Comparison of ENCODE assay signal across 8 cellular contexts in genomic region chr14:91946313-91947195, GRCh38. TPM values are rescaled to one million over a fixed set of nuclear protein-coding genes. Genes with fewer than 3 reads are reported as not detected.
DNase-seq lines count a peak whose midpoint lies in the region; ATAC-seq and TF ChIP-seq lines count a peak whose summit lies in the region.

No MANE protein-coding gene starts in this region.

- H3K27ac ChIP-seq in liver (ENCODE audit: low read depth in 1 of 2, low read length in 2 of 2): peak overlapping the region in 1 of 2 donors; percentile 29
- H3K27ac ChIP-seq in thymus (ENCODE audit: low read depth): no peak overlapping the region

- TF ChIP-seq CTCF in MCF 10A (IDR thresholded peaks at IDR 0.05; ENCODE audit: unreplicated experiment) (no peak), liver (IDR thresholded peaks at IDR 0.05; ENCODE audit: low read depth, low read length, missing input control) (no peak)

- H3K9me3 ChIP-seq in liver (ENCODE audit: control insufficient read depth in 4 of 4, low read length in 3 of 4): no peaks in the 10 kb centered on the region
- H3K9me3 ChIP-seq in thymus (ENCODE audit: control insufficient read depth): no peaks in the 10 kb centered on the region

- 59% methylated on average over 20 of the region's 20 CpGs for WGBS in liver
- WGBS in thymus: 73% methylated on average over 20 of the region's 20 CpGs

- peaks cover 0 to 4% (median 0%) of the 10 kb centered on the region in 4 donors for H3K27me3 ChIP-seq in liver (ENCODE audit: control insufficient read depth in 4 of 4, insufficient read depth in 4 of 4, low read length in 3 of 4)
- H3K27me3 ChIP-seq in thymus (ENCODE audit: control insufficient read depth, insufficient read depth): peaks cover 31% of the 10 kb centered on the region

- POLR2A ChIA-PET in activated CD4-positive, alpha-beta T cell treated with anti-CD3 and anti-CD28 coated beads for 36 hours (lab: Charles Lee): interaction anchor here (1.3 kb wide), 1 partner anchor 15 kb away, joined by 6 read pairs; no protein-coding TSS in a partner anchor
- POLR2A ChIA-PET in MCF 10A (lab: Yijun Ruan, JAX): interaction anchor here (0.6 kb wide), 2 partner anchors 18 to 44 kb away, joined by 3 read pairs; no protein-coding TSS in a partner anchor

- peaks cover 3 to 6% (median 5%) of the 10 kb centered on the region in 4 donors for H3K4me1 ChIP-seq in liver (ENCODE audit: control insufficient read depth in 4 of 4, insufficient read depth in 4 of 4, low read length in 3 of 4)
- H3K4me1 ChIP-seq in thymus (ENCODE audit: control insufficient read depth, insufficient read depth, low read length): peaks cover 9% of the 10 kb centered on the region

- peak overlapping the region; percentile 70 for H3K4me3 Mint-ChIP-seq in activated CD4-positive, alpha-beta T cell treated with anti-CD3 and anti-CD28 coated beads for 36 hours
- H3K4me3 Mint-ChIP-seq in MCF 10A (ENCODE audit: unreplicated experiment): peak overlapping the region; percentile 70

- no peaks in the 10 kb centered on the region for H3K36me3 Mint-ChIP-seq in activated CD4-positive, alpha-beta T cell treated with anti-CD3 and anti-CD28 coated beads for 36 hours (ENCODE audit: low read depth)
- H3K36me3 Mint-ChIP-seq in MCF 10A (ENCODE audit: insufficient read depth, unreplicated experiment): no peaks in the 10 kb centered on the region

- no peaks in the 10 kb centered on the region for H3K9me3 Mint-ChIP-seq in activated CD4-positive, alpha-beta T cell treated with anti-CD3 and anti-CD28 coated beads for 36 hours (ENCODE audit: low read depth)
- no peaks in the 10 kb centered on the region for H3K9me3 Mint-ChIP-seq in MCF 10A (ENCODE audit: unreplicated experiment)

- BruUV-seq in MCF 10A (replicated peaks; lab: Mats Ljungman, UMichigan): no TSS peak

- intact Hi-C loops in activated CD4-positive, alpha-beta T cell treated with anti-CD3 and anti-CD28 coated beads for 36 hours (cut with DNase I, micrococcal nuclease): loop anchor here (1.0 to 5.0 kb wide), 2 partner anchors 51 kb away; no protein-coding TSS in a partner anchor
- intact Hi-C loops in MCF 10A (cut with micrococcal nuclease): loop anchor here (5.0 kb wide), 1 partner anchor 51 kb away; no protein-coding TSS in a partner anchor

- no peak for DNase-seq in activated CD4-positive, alpha-beta T cell treated with anti-CD3 and anti-CD28 coated beads for 36 hours
- DNase-seq in activated CD4-positive, alpha-beta T cell treated with anti-CD3 and anti-CD28 coated beads for 48 hours: no peak
- DNase-seq in MCF 10A (ENCODE audit: unreplicated experiment): peak; percentile 6

- CTCF ChIA-PET in activated CD4-positive, alpha-beta T cell treated with anti-CD3 and anti-CD28 coated beads for 36 hours (lab: Charles Lee): interaction anchor here (0.6 to 1.9 kb wide), 6 partner anchors 9 to 328 kb away, joined by 3 to 6 read pairs (median 3); no protein-coding TSS in a partner anchor
- CTCF ChIA-PET in MCF 10A (lab: Yijun Ruan, JAX): interaction anchor here (0.6 to 1.2 kb wide), 4 partner anchors 22 to 697 kb away, joined by 3 to 7 read pairs (median 4); no protein-coding TSS in a partner anchor

- TF ChIP-seq RAD21 in liver (IDR thresholded peaks at IDR 0.05): no peak

- no peak for ATAC-seq in activated CD4-positive, alpha-beta T cell treated with anti-CD3 and anti-CD28 coated beads for 36 hours
- no peak for ATAC-seq in HG03342 (IDR thresholded peaks at IDR 0.05; ENCODE audit: unreplicated experiment)
- ATAC-seq in HG03196 (IDR thresholded peaks at IDR 0.05; ENCODE audit: unreplicated experiment): no peak
- ATAC-seq in HG03565 (IDR thresholded peaks at IDR 0.05; ENCODE audit: unreplicated experiment): no peak

- peak overlapping the region; percentile 69 for H3K27ac Mint-ChIP-seq in activated CD4-positive, alpha-beta T cell treated with anti-CD3 and anti-CD28 coated beads for 36 hours
- no peak overlapping the region for H3K27ac Mint-ChIP-seq in MCF 10A (ENCODE audit: low read depth, unreplicated experiment)

- peaks cover 10% of the 10 kb centered on the region for H3K4me1 Mint-ChIP-seq in activated CD4-positive, alpha-beta T cell treated with anti-CD3 and anti-CD28 coated beads for 36 hours
- H3K4me1 Mint-ChIP-seq in MCF 10A (ENCODE audit: insufficient read depth, unreplicated experiment): peaks cover 11% of the 10 kb centered on the region

- H3K36me3 ChIP-seq in liver (ENCODE audit: control insufficient read depth in 4 of 4, insufficient read depth in 3 of 4, low read depth in 1 of 4, low read length in 3 of 4) (no peaks in the 10 kb centered on the region), thymus (ENCODE audit: control insufficient read depth, insufficient read depth) (no peaks in the 10 kb centered on the region)

- H3K27me3 Mint-ChIP-seq in activated CD4-positive, alpha-beta T cell treated with anti-CD3 and anti-CD28 coated beads for 36 hours: peaks cover 29% of the 10 kb centered on the region
- H3K27me3 Mint-ChIP-seq in MCF 10A (ENCODE audit: insufficient read depth, unreplicated experiment): no peaks in the 10 kb centered on the region

- peak overlapping the region in 1 of 2 donors; percentile 36 for H3K9ac ChIP-seq in liver (ENCODE audit: low read depth in 1 of 2, low read length in 2 of 2)

- H3K4me3 ChIP-seq in liver (ENCODE audit: low read depth in 1 of 3, low read length in 3 of 3) (peak overlapping the region in 2 of 3 donors; percentile 59 to 61), thymus (ENCODE audit: low read length) (peak overlapping the region; percentile 48)

TF ChIP-seq in liver, 16 proteins besides CTCF, POLR2A, EP300 and RAD21:
- no peak for TF ChIP-seq GABPA (IDR thresholded peaks at IDR 0.05 in 1 of 2, conservative IDR thresholded peaks at IDR 0.05 in 1 of 2)
- TF ChIP-seq, protein P1, sequence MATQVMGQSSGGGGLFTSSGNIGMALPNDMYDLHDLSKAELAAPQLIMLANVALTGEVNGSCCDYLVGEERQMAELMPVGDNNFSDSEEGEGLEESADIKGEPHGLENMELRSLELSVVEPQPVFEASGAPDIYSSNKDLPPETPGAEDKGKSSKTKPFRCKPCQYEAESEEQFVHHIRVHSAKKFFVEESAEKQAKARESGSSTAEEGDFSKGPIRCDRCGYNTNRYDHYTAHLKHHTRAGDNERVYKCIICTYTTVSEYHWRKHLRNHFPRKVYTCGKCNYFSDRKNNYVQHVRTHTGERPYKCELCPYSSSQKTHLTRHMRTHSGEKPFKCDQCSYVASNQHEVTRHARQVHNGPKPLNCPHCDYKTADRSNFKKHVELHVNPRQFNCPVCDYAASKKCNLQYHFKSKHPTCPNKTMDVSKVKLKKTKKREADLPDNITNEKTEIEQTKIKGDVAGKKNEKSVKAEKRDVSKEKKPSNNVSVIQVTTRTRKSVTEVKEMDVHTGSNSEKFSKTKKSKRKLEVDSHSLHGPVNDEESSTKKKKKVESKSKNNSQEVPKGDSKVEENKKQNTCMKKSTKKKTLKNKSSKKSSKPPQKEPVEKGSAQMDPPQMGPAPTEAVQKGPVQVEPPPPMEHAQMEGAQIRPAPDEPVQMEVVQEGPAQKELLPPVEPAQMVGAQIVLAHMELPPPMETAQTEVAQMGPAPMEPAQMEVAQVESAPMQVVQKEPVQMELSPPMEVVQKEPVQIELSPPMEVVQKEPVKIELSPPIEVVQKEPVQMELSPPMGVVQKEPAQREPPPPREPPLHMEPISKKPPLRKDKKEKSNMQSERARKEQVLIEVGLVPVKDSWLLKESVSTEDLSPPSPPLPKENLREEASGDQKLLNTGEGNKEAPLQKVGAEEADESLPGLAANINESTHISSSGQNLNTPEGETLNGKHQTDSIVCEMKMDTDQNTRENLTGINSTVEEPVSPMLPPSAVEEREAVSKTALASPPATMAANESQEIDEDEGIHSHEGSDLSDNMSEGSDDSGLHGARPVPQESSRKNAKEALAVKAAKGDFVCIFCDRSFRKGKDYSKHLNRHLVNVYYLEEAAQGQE (IDR thresholded peaks at IDR 0.05): no peak
- no peak for TF ChIP-seq RXRA (IDR thresholded peaks at IDR 0.05)
- TF ChIP-seq JUND (IDR thresholded peaks at IDR 0.05): no peak

RNA-seq across cellular contexts. Expression of gene FBLN5, which starts 0.9 kb away (rescaled TPM):
- 1 to 10 TPM; 3.0 to 4.7 TPM for total RNA-seq in activated CD4-positive, alpha-beta T cell treated with anti-CD3 and anti-CD28 coated beads for 36 hours
- total RNA-seq in MCF 10A (2022): 4.3 and 14.8 TPM in 2 replicates
- total RNA-seq in liver: 10 to 100 TPM in 1 of 2 donors, 1 to 10 TPM in 1; 3.9 to 18.7 TPM
- polyA plus RNA-seq in liver: 10 to 100 TPM; 10.9 to 21.8 TPM
- polyA plus RNA-seq in thymus: 61.3 TPM
